ENCODE assay signal across 20 cellular contexts in the genomic region with DNA sequence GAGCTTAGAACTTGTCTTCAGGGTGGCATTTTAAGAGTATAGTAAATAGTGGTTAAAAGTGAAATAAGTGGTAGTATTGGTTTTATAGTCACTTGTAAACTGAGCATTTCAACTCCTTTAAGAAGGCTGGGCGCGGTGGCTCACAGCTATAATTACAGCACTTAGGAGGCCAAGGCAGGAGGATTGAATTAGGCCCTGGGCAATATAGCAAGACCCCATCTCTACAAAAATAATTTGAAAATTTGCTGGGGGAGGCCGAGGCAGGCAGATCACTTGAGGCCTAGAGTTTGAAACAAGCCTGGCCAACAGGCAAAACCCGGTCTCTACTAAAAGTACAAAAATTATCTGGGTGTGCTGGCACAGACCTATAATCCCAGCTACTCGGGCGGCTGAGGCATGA.
DNase-seq lines count a peak whose midpoint lies in the region; TF ChIP-seq lines count a peak whose summit lies in the region.
"Had no signal": no experiment of that assay in that cellular context is flagged by ENCODE, and none has a peak within 500 bp of the region (broad histone marks: within the 10 kb centered on the region; RNA-seq: fewer than 3 reads in every experiment).

No MANE protein-coding gene starts in this region.

- POLR2A ChIA-PET in HEK293 (lab: Yijun Ruan, JAX), result no interaction called here

- H3K4me3 ChIP-seq in HEK293 (ENCODE audit: low read depth, low read length) (no peak overlapping the region), smooth muscle cell (no peak overlapping the region), left ventricle myocardium inferior (no peak overlapping the region)
- H3K4me3 ChIP-seq: GM23248, HAP-1, Peyer's patch had no signal

- peak overlapping the region; percentile 55 for H3K27ac Mint-ChIP-seq in activated naive CD8-positive, alpha-beta T cell
- no peak overlapping the region for H3K27ac Mint-ChIP-seq in activated naive CD8-positive, alpha-beta T cell treated with anti-CD3 and anti-CD28 coated beads for 36 hours
- peak overlapping the region; percentile 27 for H3K27ac Mint-ChIP-seq in chondrocyte (ENCODE audit: unreplicated experiment)
- H3K27ac Mint-ChIP-seq: B cell had no signal

- no peaks in the 10 kb centered on the region for H3K27me3 Mint-ChIP-seq in activated naive CD8-positive, alpha-beta T cell
- no peaks in the 10 kb centered on the region for H3K27me3 Mint-ChIP-seq in activated naive CD8-positive, alpha-beta T cell treated with anti-CD3 and anti-CD28 coated beads for 36 hours
- no peaks in the 10 kb centered on the region for H3K27me3 Mint-ChIP-seq in chondrocyte (ENCODE audit: low read depth)
- H3K27me3 Mint-ChIP-seq: B cell had no signal

- no peak overlapping the region for H3K9ac ChIP-seq in smooth muscle cell (ENCODE audit: low read depth)
- H3K9ac ChIP-seq: GM23248 had no signal

- H3K79me2 ChIP-seq in smooth muscle cell (ENCODE audit: low read depth), result peaks cover 44% of the 10 kb centered on the region

- 93% methylated on average over 6 of the region's 6 CpGs for WGBS in smooth muscle cell (ENCODE audit: low lambda C conversion rate)

- H2AFZ ChIP-seq in smooth muscle cell (ENCODE audit: low read depth), result no peak overlapping the region
- H2AFZ ChIP-seq: GM23248 had no signal

- no peaks in the 10 kb centered on the region for H3K9me3 Mint-ChIP-seq in activated naive CD8-positive, alpha-beta T cell (ENCODE audit: low read depth)
- H3K9me3 Mint-ChIP-seq in activated naive CD8-positive, alpha-beta T cell treated with anti-CD3 and anti-CD28 coated beads for 36 hours, result no peaks in the 10 kb centered on the region
- H3K9me3 Mint-ChIP-seq in chondrocyte (ENCODE audit: low read depth), result no peaks in the 10 kb centered on the region

- H3K27ac ChIP-seq in HEK293 (ENCODE audit: extremely low read depth, low read depth, low read length) (no peak overlapping the region), smooth muscle cell (ENCODE audit: low read depth) (peak overlapping the region; percentile 40), left ventricle myocardium inferior (replicated peaks) (no peak overlapping the region)
- H3K27ac ChIP-seq: GM23248, Peyer's patch had no signal

- H3K36me3 Mint-ChIP-seq in activated naive CD8-positive, alpha-beta T cell, result peaks cover 3% of the 10 kb centered on the region
- peaks cover 37% of the 10 kb centered on the region for H3K36me3 Mint-ChIP-seq in activated naive CD8-positive, alpha-beta T cell treated with anti-CD3 and anti-CD28 coated beads for 36 hours
- H3K36me3 Mint-ChIP-seq in chondrocyte (ENCODE audit: low read depth), result peaks cover 39% of the 10 kb centered on the region

- CTCF ChIA-PET in HEK293 (lab: Yijun Ruan, JAX), result interaction anchor here (0.7 kb wide), 1 partner anchor 899 kb away, joined by 3 read pairs; no protein-coding TSS in a partner anchor

- H3K36me3 ChIP-seq in HEK293 (ENCODE audit: control insufficient read depth in 2 of 2, insufficient read depth in 1 of 2, low read length in 2 of 2) (peaks cover 83 to 98% of the 10 kb centered on the region in 2 experiments), smooth muscle cell (ENCODE audit: low read depth) (peaks cover 56% of the 10 kb centered on the region), left ventricle myocardium inferior (peaks cover 98% of the 10 kb centered on the region)

- H4K20me1 ChIP-seq in smooth muscle cell (ENCODE audit: low read depth), result peaks cover 96% of the 10 kb centered on the region

- peaks cover 34% of the 10 kb centered on the region for H3F3A ChIP-seq in smooth muscle cell (ENCODE audit: low read depth)

- intact Hi-C loops in left ventricle myocardium inferior (cut with micrococcal nuclease), result no loop called here

- H3K4me1 ChIP-seq in HEK293 (ENCODE audit: control insufficient read depth, insufficient read depth, low read length), result no peaks in the 10 kb centered on the region
- no peaks in the 10 kb centered on the region for H3K4me1 ChIP-seq in smooth muscle cell (ENCODE audit: low read depth)
- peaks cover 24% of the 10 kb centered on the region for H3K4me1 ChIP-seq in left ventricle myocardium inferior
- H3K4me1 ChIP-seq: HAP-1, Peyer's patch had no signal

- H3K9me3 ChIP-seq in HEK293 (ENCODE audit: control insufficient read depth, insufficient read depth, low read depth, low read length) (no peaks in the 10 kb centered on the region), smooth muscle cell (replicated peaks; ENCODE audit: low read depth) (no peaks in the 10 kb centered on the region), left ventricle myocardium inferior (replicated peaks) (no peaks in the 10 kb centered on the region)
- H3K9me3 ChIP-seq: HAP-1, Peyer's patch had no signal

- no peak overlapping the region for H3K4me2 ChIP-seq in smooth muscle cell

- TF ChIP-seq CTCF in HEK293 (tag by site-specific recombination; IDR thresholded peaks at IDR 0.05), result no peak
- TF ChIP-seq CTCF in chondrocyte (IDR thresholded peaks at IDR 0.05), result no peak
- TF ChIP-seq CTCF in smooth muscle cell (IDR thresholded peaks at IDR 0.05; ENCODE audit: borderline replicate concordance, insufficient read depth, poor library complexity, severe bottlenecking), result no peak
- no peak for TF ChIP-seq CTCF in GM10266 (IDR thresholded peaks at IDR 0.05; ENCODE audit: control insufficient read depth, insufficient read depth, low read depth, missing control alignments)
- no peak for TF ChIP-seq CTCF in left ventricle myocardium inferior (IDR thresholded peaks at IDR 0.05; ENCODE audit: borderline replicate concordance)

- H3K27me3 ChIP-seq in smooth muscle cell (ENCODE audit: low read depth) (no peaks in the 10 kb centered on the region), left ventricle myocardium inferior (ENCODE audit: low read depth) (no peaks in the 10 kb centered on the region)
- H3K27me3 ChIP-seq: Peyer's patch had no signal

- H3K4me1 Mint-ChIP-seq in activated naive CD8-positive, alpha-beta T cell (ENCODE audit: low read depth), result peaks cover 19% of the 10 kb centered on the region
- H3K4me1 Mint-ChIP-seq in activated naive CD8-positive, alpha-beta T cell treated with anti-CD3 and anti-CD28 coated beads for 36 hours, result peaks cover 13% of the 10 kb centered on the region
- H3K4me1 Mint-ChIP-seq in chondrocyte (ENCODE audit: low read depth), result peaks cover 19% of the 10 kb centered on the region
- H3K4me1 Mint-ChIP-seq: B cell had no signal

- DNase-seq in activated naive CD8-positive, alpha-beta T cell treated with anti-CD3 and anti-CD28 coated beads for 36 hours, result no peak
- DNase-seq in chondrocyte (ENCODE audit: low spot score) (no peak), smooth muscle cell (lab: John Stamatoyannopoulos, UW; ENCODE audit: unreplicated experiment) (no peak), NCI-H2227 (lab: John Stamatoyannopoulos, UW; ENCODE audit: unreplicated experiment) (no peak), GM10266 (ENCODE audit: extremely low spot score) (no peak), left ventricle myocardium inferior (no peak)
- DNase-seq: DND-41, GM23248, IMR-90, MV-4-11, NCI-H1694 treated with DMSO at 0.1 percent for 48 hours, NCI-H2081 treated with DMSO at 0.1 percent for 48 hours, NCI-H2171 treated with DMSO at 0.1 percent for 48 hours, NCI-H446, NCI-H526, Peyer's patch had no signal

- H3K4me3 Mint-ChIP-seq in activated naive CD8-positive, alpha-beta T cell, result no peak overlapping the region
- H3K4me3 Mint-ChIP-seq in activated naive CD8-positive, alpha-beta T cell treated with anti-CD3 and anti-CD28 coated beads for 36 hours, result no peak overlapping the region
- no peak overlapping the region for H3K4me3 Mint-ChIP-seq in chondrocyte (ENCODE audit: unreplicated experiment)
- H3K4me3 Mint-ChIP-seq: B cell had no signal

TF ChIP-seq in HEK293, 187 proteins besides CTCF, POLR2A, EP300 and RAD21:
- TF ChIP-seq ZNF350 (tag by site-specific recombination; IDR thresholded peaks at IDR 0.05) (no peak), ZNF654 (tag by site-specific recombination; IDR thresholded peaks at IDR 0.05; ENCODE audit: low read depth) (no peak), ZNF121 (tag by site-specific recombination; IDR thresholded peaks at IDR 0.05) (peak; percentile 82; the same call in 1 of the 2 replicates)
